30 cellular contexts compared by ENCODE assay signal in the genomic region with DNA sequence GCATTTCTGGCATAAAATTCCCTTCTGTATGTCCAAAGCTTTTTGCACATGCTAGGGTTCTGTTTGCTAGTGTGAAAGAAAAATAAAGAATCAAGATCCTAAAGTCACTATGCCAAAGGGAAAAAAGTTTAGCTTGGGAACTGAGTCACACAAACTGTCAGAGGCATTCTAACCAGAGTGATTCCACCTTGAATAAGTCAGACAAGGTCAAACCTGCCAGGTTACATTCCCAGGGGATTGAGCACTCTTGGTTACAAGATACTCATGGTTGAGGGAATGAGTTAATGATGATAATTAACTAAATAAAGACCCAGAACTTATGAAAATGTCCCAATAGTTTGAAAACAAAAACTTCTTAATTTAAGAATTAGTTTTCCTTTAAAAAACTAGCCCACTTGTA. TPM values are rescaled to one million over a fixed set of nuclear protein-coding genes. Genes with fewer than 3 reads are reported as not detected.
DNase-seq lines count a peak whose midpoint lies in the region; ATAC-seq and TF ChIP-seq lines count a peak whose summit lies in the region.
"Had no signal": no experiment of that assay in that cellular context is flagged by ENCODE, and none has a peak within 500 bp of the region (broad histone marks: within the 10 kb centered on the region; RNA-seq: fewer than 3 reads in every experiment).

No MANE protein-coding gene starts in this region.

- ATAC-seq in RWPE2 (ENCODE audit: low read depth) = peak; percentile 60; the same call in 2 of the 3 replicates
- no peak for ATAC-seq in HG03520 (IDR thresholded peaks at IDR 0.05; ENCODE audit: unreplicated experiment)
- no peak for ATAC-seq in heart right ventricle
- ATAC-seq in T-helper 17 cell = no peak
- ATAC-seq: GM12878, Panc1 had no signal

- intact Hi-C loops in heart right ventricle (cut with DNase I) = no loop called here

- H3K4me1 ChIP-seq in RWPE2 (ENCODE audit: insufficient read depth, poor library complexity, severe bottlenecking) = peaks cover 8% of the 10 kb centered on the region
- H3K4me1 ChIP-seq in smooth muscle cell (ENCODE audit: low read depth) = no peaks in the 10 kb centered on the region
- no peaks in the 10 kb centered on the region for H3K4me1 ChIP-seq in heart right ventricle
- H3K4me1 ChIP-seq: HAP-1 had no signal

- no peak for TF ChIP-seq RAD21 in Ishikawa (IDR thresholded peaks at IDR 0.05; ENCODE audit: low read depth)

- H3K27me3 Mint-ChIP-seq in T-helper 17 cell = peaks cover 21% of the 10 kb centered on the region
- H3K27me3 Mint-ChIP-seq: CD4-positive, alpha-beta memory T cell had no signal

- no peaks in the 10 kb centered on the region for H3K79me2 ChIP-seq in smooth muscle cell (ENCODE audit: low read depth)

- no peak overlapping the region for H3K4me2 ChIP-seq in smooth muscle cell
- H3K4me2 ChIP-seq: KMS-11 had no signal

- H3K9me3 ChIP-seq in RWPE2 (ENCODE audit: severe bottlenecking) = no peaks in the 10 kb centered on the region
- no peaks in the 10 kb centered on the region for H3K9me3 ChIP-seq in smooth muscle cell (replicated peaks; ENCODE audit: low read depth)
- H3K9me3 ChIP-seq in heart right ventricle = no peaks in the 10 kb centered on the region
- H3K9me3 ChIP-seq in T-helper 17 cell (ENCODE audit: control insufficient read depth, low read length, poor library complexity, severe bottlenecking) = no peaks in the 10 kb centered on the region
- H3K9me3 ChIP-seq: HAP-1 had no signal

- no peak overlapping the region for H3K4me3 Mint-ChIP-seq in T-helper 17 cell
- H3K4me3 Mint-ChIP-seq: CD4-positive, alpha-beta memory T cell; HFFc6 had no signal

- H3K4me3 ChIP-seq in RWPE2 (ENCODE audit: severe bottlenecking) (no peak overlapping the region), smooth muscle cell (no peak overlapping the region), heart right ventricle (no peak overlapping the region)
- H3K4me3 ChIP-seq: GM12878, HAP-1, SK-N-MC had no signal

- H3K27ac Mint-ChIP-seq in T-helper 17 cell = no peak overlapping the region
- H3K27ac Mint-ChIP-seq: CD4-positive, alpha-beta memory T cell; HFFc6 had no signal

- H2AFZ ChIP-seq in smooth muscle cell (ENCODE audit: low read depth) = no peak overlapping the region

- no peaks in the 10 kb centered on the region for H3K27me3 ChIP-seq in RWPE2 (ENCODE audit: insufficient read depth, poor library complexity, severe bottlenecking)
- no peaks in the 10 kb centered on the region for H3K27me3 ChIP-seq in smooth muscle cell (ENCODE audit: low read depth)
- no peaks in the 10 kb centered on the region for H3K27me3 ChIP-seq in heart right ventricle

- DNase-seq in RWPE2 (ENCODE audit: low spot score) = no peak
- peak; percentile 59 for DNase-seq in islet precursor cell
- DNase-seq in smooth muscle cell (lab: John Stamatoyannopoulos, UW; ENCODE audit: unreplicated experiment) = no peak
- no peak for DNase-seq in heart right ventricle
- no peak for DNase-seq in T-helper 17 cell
- DNase-seq: C1 segment of cervical spinal cord; CD4-positive, alpha-beta memory T cell; COR-L47; DMS79; EL; GDM1; GOT3; HFFc6; NCI-H1048; NCI-H1417; NCI-H1694; NCI-H2029 treated with DMSO at 0.1 percent for 48 hours; NCI-H2171; NCI-H226; NCI-H510A; NCI-H69; SIG-M5 had no signal

- no peaks in the 10 kb centered on the region for H4K20me1 ChIP-seq in smooth muscle cell (ENCODE audit: low read depth)

- H3K9ac ChIP-seq in smooth muscle cell (ENCODE audit: low read depth) = no peak overlapping the region
- H3K9ac ChIP-seq: KMS-11 had no signal

- H3K36me3 ChIP-seq in RWPE2 (ENCODE audit: low read depth) (no peaks in the 10 kb centered on the region; the same call in 1 of the 2 replicates), smooth muscle cell (ENCODE audit: low read depth) (no peaks in the 10 kb centered on the region), heart right ventricle (no peaks in the 10 kb centered on the region)
- H3K36me3 ChIP-seq: HAP-1 had no signal

- no peak overlapping the region for H3K27ac ChIP-seq in RWPE2 (ENCODE audit: poor library complexity, severe bottlenecking)
- peak overlapping the region; percentile 35 for H3K27ac ChIP-seq in smooth muscle cell (ENCODE audit: low read depth)
- H3K27ac ChIP-seq in heart right ventricle = no peak overlapping the region
- H3K27ac ChIP-seq: KMS-11, SK-N-MC had no signal

- no peaks in the 10 kb centered on the region for H3F3A ChIP-seq in smooth muscle cell (ENCODE audit: low read depth)

- H3K4me1 Mint-ChIP-seq in T-helper 17 cell = no peaks in the 10 kb centered on the region
- H3K4me1 Mint-ChIP-seq: CD4-positive, alpha-beta memory T cell had no signal

- H3K36me3 Mint-ChIP-seq in T-helper 17 cell (ENCODE audit: low read depth) = no peaks in the 10 kb centered on the region
- H3K36me3 Mint-ChIP-seq: CD4-positive, alpha-beta memory T cell had no signal

- no peak for TF ChIP-seq CTCF in RWPE2 (IDR thresholded peaks at IDR 0.05; ENCODE audit: poor library complexity, severe bottlenecking)
- TF ChIP-seq CTCF in smooth muscle cell (IDR thresholded peaks at IDR 0.05; ENCODE audit: borderline replicate concordance, insufficient read depth, poor library complexity, severe bottlenecking) = no peak
- TF ChIP-seq CTCF in heart right ventricle (IDR thresholded peaks at IDR 0.05) = no peak

- TF ChIP-seq EP300 in Ishikawa (IDR thresholded peaks at IDR 0.05; ENCODE audit: borderline replicate concordance) = no peak

TF ChIP-seq in Ishikawa, 13 proteins besides CTCF, POLR2A, EP300 and RAD21:
- TF ChIP-seq, protein P1, sequence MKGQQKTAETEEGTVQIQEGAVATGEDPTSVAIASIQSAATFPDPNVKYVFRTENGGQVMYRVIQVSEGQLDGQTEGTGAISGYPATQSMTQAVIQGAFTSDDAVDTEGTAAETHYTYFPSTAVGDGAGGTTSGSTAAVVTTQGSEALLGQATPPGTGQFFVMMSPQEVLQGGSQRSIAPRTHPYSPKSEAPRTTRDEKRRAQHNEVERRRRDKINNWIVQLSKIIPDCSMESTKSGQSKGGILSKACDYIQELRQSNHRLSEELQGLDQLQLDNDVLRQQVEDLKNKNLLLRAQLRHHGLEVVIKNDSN (IDR thresholded peaks at IDR 0.05) = no peak
- no peak for TF ChIP-seq ZBTB7A (IDR thresholded peaks at IDR 0.05; ENCODE audit: low read depth)
- TF ChIP-seq TEAD4 (IDR thresholded peaks at IDR 0.05) = 0 out of 2 replicates have a peak, but pooled peaks have one; percentile 11
- TF ChIP-seq, protein P2, sequence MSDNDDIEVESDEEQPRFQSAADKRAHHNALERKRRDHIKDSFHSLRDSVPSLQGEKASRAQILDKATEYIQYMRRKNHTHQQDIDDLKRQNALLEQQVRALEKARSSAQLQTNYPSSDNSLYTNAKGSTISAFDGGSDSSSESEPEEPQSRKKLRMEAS (IDR thresholded peaks at IDR 0.05) = no peak
- TF ChIP-seq TAF1 (IDR thresholded peaks at IDR 0.05; ENCODE audit: low read depth) = no peak
- no peak for TF ChIP-seq TCF12 (IDR thresholded peaks at IDR 0.05; ENCODE audit: low read depth)
- TF ChIP-seq, protein P3, sequence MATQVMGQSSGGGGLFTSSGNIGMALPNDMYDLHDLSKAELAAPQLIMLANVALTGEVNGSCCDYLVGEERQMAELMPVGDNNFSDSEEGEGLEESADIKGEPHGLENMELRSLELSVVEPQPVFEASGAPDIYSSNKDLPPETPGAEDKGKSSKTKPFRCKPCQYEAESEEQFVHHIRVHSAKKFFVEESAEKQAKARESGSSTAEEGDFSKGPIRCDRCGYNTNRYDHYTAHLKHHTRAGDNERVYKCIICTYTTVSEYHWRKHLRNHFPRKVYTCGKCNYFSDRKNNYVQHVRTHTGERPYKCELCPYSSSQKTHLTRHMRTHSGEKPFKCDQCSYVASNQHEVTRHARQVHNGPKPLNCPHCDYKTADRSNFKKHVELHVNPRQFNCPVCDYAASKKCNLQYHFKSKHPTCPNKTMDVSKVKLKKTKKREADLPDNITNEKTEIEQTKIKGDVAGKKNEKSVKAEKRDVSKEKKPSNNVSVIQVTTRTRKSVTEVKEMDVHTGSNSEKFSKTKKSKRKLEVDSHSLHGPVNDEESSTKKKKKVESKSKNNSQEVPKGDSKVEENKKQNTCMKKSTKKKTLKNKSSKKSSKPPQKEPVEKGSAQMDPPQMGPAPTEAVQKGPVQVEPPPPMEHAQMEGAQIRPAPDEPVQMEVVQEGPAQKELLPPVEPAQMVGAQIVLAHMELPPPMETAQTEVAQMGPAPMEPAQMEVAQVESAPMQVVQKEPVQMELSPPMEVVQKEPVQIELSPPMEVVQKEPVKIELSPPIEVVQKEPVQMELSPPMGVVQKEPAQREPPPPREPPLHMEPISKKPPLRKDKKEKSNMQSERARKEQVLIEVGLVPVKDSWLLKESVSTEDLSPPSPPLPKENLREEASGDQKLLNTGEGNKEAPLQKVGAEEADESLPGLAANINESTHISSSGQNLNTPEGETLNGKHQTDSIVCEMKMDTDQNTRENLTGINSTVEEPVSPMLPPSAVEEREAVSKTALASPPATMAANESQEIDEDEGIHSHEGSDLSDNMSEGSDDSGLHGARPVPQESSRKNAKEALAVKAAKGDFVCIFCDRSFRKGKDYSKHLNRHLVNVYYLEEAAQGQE (IDR thresholded peaks at IDR 0.05; ENCODE audit: low read depth) = no peak
TF ChIP-seq in Ishikawa: peak in this region for 1.

RNA-seq across cellular contexts. Expression of gene UGT2B17, which starts 13.7 kb away (rescaled TPM):
- total RNA-seq in smooth muscle cell (not detected in 2 replicates), heart right ventricle (under 1 TPM in 1 of 10 donors, not detected in 9; 0.12 TPM), T-helper 17 cell (not detected)
- polyA plus RNA-seq in smooth muscle cell (not detected in 2 replicates), heart right ventricle (not detected)
- total RNA-seq: A673; CD4-positive, alpha-beta memory T cell; HFFc6 had no signal
- polyA plus RNA-seq: CD4-positive, alpha-beta memory T cell; GM12878 had no signal
